9 cellular contexts compared by ENCODE assay signal in genomic region chr4:87068591-87069021, GRCh38.
DNase-seq lines count a peak whose midpoint lies in the region; FAIRE-seq and TF ChIP-seq lines count a peak whose summit lies in the region.
"Had no signal": no experiment of that assay in that cellular context is flagged by ENCODE, and none has a peak within 500 bp of the region (broad histone marks: within the 10 kb centered on the region; RNA-seq: fewer than 3 reads in every experiment).

No MANE protein-coding gene starts in this region.

- DNase-seq in BE2C: peak; percentile 37
- peak; percentile 70 to 92 (median 90) for DNase-seq in NCI-H1417 (lab: John Stamatoyannopoulos, UW)
- DNase-seq in SJCRH30: peak; percentile 49 to 78
- DNase-seq in kidney: no peak
- DNase-seq in MG63: no peak
- DNase-seq in SK-N-DZ (ENCODE audit: low spot score): no peak
- DNase-seq in G401 (ENCODE audit: low spot score): no peak
- DNase-seq in vagina (ENCODE audit: extremely low spot score in 2 of 2): no peak
- DNase-seq: stimulated activated CD4-positive, alpha-beta T cell treated with anti-CD3 and anti-CD28 coated beads, Interleukin-4, amount 100 ng/mL, for 4 hours had no signal

- intact Hi-C loops in kidney (cut with DNase I): no loop called here
- intact Hi-C loops in vagina (cut with DNase I): no loop called here

- peaks cover 3% of the 10 kb centered on the region; the same call in 1 of the 2 replicates for H3K36me3 ChIP-seq in BE2C
- H3K36me3 ChIP-seq in SJCRH30: no peaks in the 10 kb centered on the region; the same call in 1 of the 2 replicates
- no peaks in the 10 kb centered on the region for H3K36me3 ChIP-seq in kidney (ENCODE audit: control insufficient read depth in 1 of 2, insufficient read depth in 2 of 2, low read length in 2 of 2)
- no peaks in the 10 kb centered on the region for H3K36me3 ChIP-seq in MG63
- H3K36me3 ChIP-seq in vagina: no peaks in the 10 kb centered on the region

- no peak overlapping the region for H3K9ac ChIP-seq in kidney (ENCODE audit: low read length in 2 of 2)

- no peaks in the 10 kb centered on the region for H3K27me3 ChIP-seq in BE2C
- no peaks in the 10 kb centered on the region for H3K27me3 ChIP-seq in SJCRH30
- H3K27me3 ChIP-seq in MG63: no peaks in the 10 kb centered on the region
- no peaks in the 10 kb centered on the region for H3K27me3 ChIP-seq in vagina

- H3K27ac ChIP-seq in SJCRH30: peak overlapping the region; percentile 82
- H3K27ac ChIP-seq in kidney (ENCODE audit: low read depth in 2 of 2, low read length in 2 of 2): peak overlapping the region; percentile 15 to 48
- H3K27ac ChIP-seq in vagina: no peak overlapping the region

- H3K4me3 ChIP-seq in BE2C (ENCODE audit: low read depth, low read length) (peak overlapping the region; percentile 33), SJCRH30 (peak overlapping the region; percentile 29), kidney (ENCODE audit: low read length in 2 of 2) (no peak overlapping the region), MG63 (no peak overlapping the region), vagina (no peak overlapping the region)

- in situ Hi-C loops in G401 (cut with HindIII; ENCODE audit: low sequenced_read_pairs): no loop called here

- no peak for TF ChIP-seq POLR2A in vagina (IDR thresholded peaks at IDR 0.05)

- no peak for FAIRE-seq in kidney (lab: Jason Lieb, UNC)

- no peaks in the 10 kb centered on the region for H3K9me3 ChIP-seq in BE2C
- 0 out of 2 replicates have a peak, but pooled peaks cover 4% of the 10 kb centered on the region for H3K9me3 ChIP-seq in SJCRH30 (replicated peaks)
- H3K9me3 ChIP-seq in kidney (ENCODE audit: control insufficient read depth in 1 of 2, low read length in 2 of 2): no peaks in the 10 kb centered on the region
- no peaks in the 10 kb centered on the region for H3K9me3 ChIP-seq in MG63
- no peaks in the 10 kb centered on the region for H3K9me3 ChIP-seq in vagina

- H3K4me1 ChIP-seq in BE2C (peaks cover 25% of the 10 kb centered on the region), SJCRH30 (peaks cover 25% of the 10 kb centered on the region), kidney (ENCODE audit: control insufficient read depth in 1 of 2, insufficient read depth in 1 of 2, low read depth in 1 of 2, low read length in 2 of 2) (peaks cover 25 to 32% of the 10 kb centered on the region in 2 donors), vagina (peaks cover 70% of the 10 kb centered on the region)

- no peak for TF ChIP-seq CTCF in BE2C (IDR thresholded peaks at IDR 0.05; ENCODE audit: low read depth, low read length)
- TF ChIP-seq CTCF in kidney (IDR thresholded peaks at IDR 0.05; ENCODE audit: borderline replicate concordance, extremely low read depth, insufficient read depth): no peak
- TF ChIP-seq CTCF in vagina (IDR thresholded peaks at IDR 0.05): no peak

Comparison
In these comparisons a context has a peak if more than half of its experiments do, and no peak if none do; other contexts are left out.
1. DNase-seq: peak in BE2C (single experiment), NCI-H1417 (3 of 3) and SJCRH30 (2 of 2); none in kidney (single experiment), MG63 (single experiment), SK-N-DZ (single experiment), G401 (single experiment) and vagina (0 of 2).
2. H3K4me3 ChIP-seq: peak in BE2C (single experiment) and SJCRH30 (single experiment); none in kidney (0 of 2), MG63 (single experiment) and vagina (0 of 2).